8 cellular contexts compared by ENCODE assay signal in the genomic region with DNA sequence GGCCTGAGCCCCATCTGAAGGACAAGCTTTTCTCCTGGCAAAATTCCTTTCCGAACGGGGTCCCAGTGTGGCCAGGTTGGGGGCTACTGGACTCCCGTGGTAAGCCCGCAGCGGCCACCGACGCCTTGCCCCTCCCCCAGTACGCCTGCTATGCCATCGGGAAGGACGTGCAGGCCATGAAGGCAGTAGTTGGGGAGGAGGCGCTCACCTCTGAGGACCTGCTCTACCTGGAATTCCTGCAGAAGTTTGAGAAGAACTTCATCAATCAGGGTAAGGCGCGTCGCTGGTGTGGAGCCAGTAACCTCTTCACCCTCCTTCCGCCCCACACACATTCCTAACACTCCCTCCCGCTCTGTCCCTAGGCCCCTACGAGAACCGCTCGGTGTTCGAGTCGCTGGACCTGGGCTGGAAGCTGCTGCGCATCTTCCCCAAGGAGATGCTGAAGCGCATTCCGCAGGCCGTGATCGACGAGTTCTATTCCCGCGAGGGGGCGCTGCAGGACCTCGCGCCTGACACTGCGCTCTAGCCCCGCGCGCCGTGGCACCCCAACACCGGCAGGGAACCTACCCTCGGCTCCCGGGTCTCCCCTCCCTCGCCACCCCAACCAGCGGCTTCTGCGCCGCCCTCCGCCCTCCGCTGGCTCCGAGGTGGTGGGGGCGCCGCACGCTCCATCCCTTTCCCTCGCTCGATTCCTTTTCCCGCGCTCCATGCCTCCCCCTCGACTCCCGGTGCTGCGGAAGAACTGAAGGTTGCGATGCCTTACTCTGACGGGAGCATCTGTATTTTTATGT. TPM values are rescaled to one million over a fixed set of nuclear protein-coding genes. Genes with fewer than 3 reads are reported as not detected.
DNase-seq lines count a peak whose midpoint lies in the region; ATAC-seq, FAIRE-seq and TF ChIP-seq lines count a peak whose summit lies in the region.
"Had no signal": no experiment of that assay in that cellular context is flagged by ENCODE, and none has a peak within 500 bp of the region (broad histone marks: within the 10 kb centered on the region; RNA-seq: fewer than 3 reads in every experiment).

No MANE protein-coding gene starts in this region.

- no peaks in the 10 kb centered on the region for H3K9me3 ChIP-seq in upper lobe of left lung

- 5 to 7% methylated on average over 32 to 53 of the region's 59 CpGs for WGBS in upper lobe of left lung, 2 donors

- in situ Hi-C loops in SK-MEL-5 (cut with HindIII; ENCODE audit: low pct_unique_long_range_greater_than_20kb, low sequenced_read_pairs) = no loop called here

- peak overlapping the region; percentile 89 for H3K4me3 Mint-ChIP-seq in activated naive CD8-positive, alpha-beta T cell

- H3K4me1 ChIP-seq in upper lobe of left lung = peaks cover 5 to 11% (median 8%) of the 10 kb centered on the region in 4 donors

- TF ChIP-seq POLR2A in upper lobe of left lung (IDR thresholded peaks at IDR 0.05) = no peak

- H3K4me3 ChIP-seq in upper lobe of left lung = peak overlapping the region; percentile 34 to 56 (median 46)

- H3K27me3 ChIP-seq in upper lobe of left lung = peaks cover 0 to 7% (median 4%) of the 10 kb centered on the region in 4 donors

- no peaks in the 10 kb centered on the region for H3K9me3 Mint-ChIP-seq in activated naive CD8-positive, alpha-beta T cell (ENCODE audit: low read depth)

- TF ChIP-seq CTCF in upper lobe of left lung (IDR thresholded peaks at IDR 0.05) = peak; percentile 76 to 85 (median 84)

- no peaks in the 10 kb centered on the region for H3K36me3 Mint-ChIP-seq in activated naive CD8-positive, alpha-beta T cell

- no peaks in the 10 kb centered on the region for H3K36me3 ChIP-seq in upper lobe of left lung

- no peak for TF ChIP-seq EP300 in upper lobe of left lung (IDR thresholded peaks at IDR 0.05)

- peak; percentile 89 for FAIRE-seq in GM18507 (lab: Jason Lieb, UNC)

- intact Hi-C loops in cardiac septum (cut with DNase I) = no loop called here
- intact Hi-C loops in posterior vena cava (cut with DNase I) = no loop called here

- H3K4me1 Mint-ChIP-seq in activated naive CD8-positive, alpha-beta T cell (ENCODE audit: low read depth) = peaks cover 5% of the 10 kb centered on the region

- DNase-seq in GM18507 (ENCODE audit: extremely low spot score, insufficient read length, low read depth) (peak; percentile 50), SK-MEL-5 (ENCODE audit: low read depth, low spot score) (peak; percentile 76), cardiac septum (ENCODE audit: low spot score) (peak; percentile 83), posterior vena cava (ENCODE audit: low spot score) (peak; percentile 92), upper lobe of left lung (peak; percentile 63 to 90)

- ATAC-seq in HG03045 (IDR thresholded peaks at IDR 0.05; ENCODE audit: unreplicated experiment) (peak; percentile 78), upper lobe of left lung (ENCODE audit: low FRiP score in 2 of 2) (peak; percentile 39 to 89)

- H3K27ac ChIP-seq in upper lobe of left lung = no peak overlapping the region

- H3K27me3 Mint-ChIP-seq in activated naive CD8-positive, alpha-beta T cell = peaks cover 20% of the 10 kb centered on the region

- H3K27ac Mint-ChIP-seq in activated naive CD8-positive, alpha-beta T cell = peak overlapping the region; percentile 50

RNA-seq across cellular contexts. Expression of a gene that starts 13.6 kb away (rescaled TPM):
- total RNA-seq in SK-MEL-5 (2014; rRNA removed; shearing (Covaris generic)) = not detected in 2 replicates
- not detected in 2 replicates for polyA plus RNA-seq in SK-MEL-5 (2015; cell fraction: cytosol; rRNA removed)
- not detected in 2 replicates for polyA plus RNA-seq in SK-MEL-5 (2015; cell fraction: nucleus; rRNA removed)
- total RNA-seq in cardiac septum (0.38 TPM), posterior vena cava (1 to 10 TPM; 1.4 to 2.3 TPM), upper lobe of left lung (10 to 100 TPM in 1 of 6 donors, 1 to 10 TPM in 2, under 1 TPM in 3; 0.26 to 10.5 (median 1.4) TPM)

RNA-seq across cellular contexts. Expression of a gene that starts 29.1 kb away (rescaled TPM):
- 2.5 TPM in 1 of 2 replicates, not detected in the other for total RNA-seq in SK-MEL-5 (2014; rRNA removed; shearing (Covaris generic))
- 0.33 and 2.2 TPM in 2 replicates for polyA plus RNA-seq in SK-MEL-5 (2015; cell fraction: cytosol; rRNA removed)
- polyA plus RNA-seq in SK-MEL-5 (2015; cell fraction: nucleus; rRNA removed) = 41.2 and 49.3 TPM in 2 replicates
- total RNA-seq in cardiac septum = 0.43 TPM
- 1 to 10 TPM in 1 of 2 donors, under 1 TPM in 1; 0.48 to 1.4 TPM for total RNA-seq in posterior vena cava
- total RNA-seq in upper lobe of left lung = 10 to 100 TPM in 1 of 6 donors, 1 to 10 TPM in 4, not detected in 1; 1.6 to 23.0 (median 3.2) TPM
- total RNA-seq: temporal lobe had no signal

RNA-seq across cellular contexts. Expression of a gene that starts 29.9 kb away (rescaled TPM):
- total RNA-seq in SK-MEL-5 (2014; rRNA removed; shearing (Covaris generic)) = 55.3 and 59.5 TPM in 2 replicates
- polyA plus RNA-seq in SK-MEL-5 (2015; cell fraction: cytosol; rRNA removed) = 114 and 117 TPM in 2 replicates
- 64.8 and 135 TPM in 2 replicates for polyA plus RNA-seq in SK-MEL-5 (2015; cell fraction: nucleus; rRNA removed)
- 46.1 TPM for total RNA-seq in cardiac septum
- total RNA-seq in posterior vena cava = 10 to 100 TPM; 44.3 to 50.4 TPM
- 10 to 100 TPM; 10.9 to 68.3 (median 33.8) TPM for total RNA-seq in upper lobe of left lung
